2 cellular contexts compared by ENCODE assay signal in the genomic region with DNA sequence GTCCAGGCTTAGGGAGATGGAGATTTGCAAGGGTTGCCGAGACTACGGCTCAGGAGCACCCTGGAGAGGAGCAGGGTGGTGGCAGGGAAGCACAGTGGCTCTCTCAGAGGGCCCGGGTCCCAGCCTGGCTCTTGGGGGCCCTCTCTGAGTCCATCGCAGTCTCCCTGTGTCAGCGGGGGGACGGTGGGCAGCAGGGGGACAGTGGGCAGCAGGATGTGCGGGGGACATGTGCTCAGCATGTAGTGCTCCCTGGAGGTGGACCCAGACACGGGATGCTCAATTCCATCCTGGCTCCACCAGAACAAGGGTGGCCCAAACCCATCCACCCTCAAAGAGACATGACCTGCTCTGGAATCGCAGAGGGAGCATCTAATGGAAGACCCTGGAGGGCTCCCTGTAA.
TF ChIP-seq lines count a peak whose summit lies in the region.

No MANE protein-coding gene starts in this region.

TF ChIP-seq in SK-N-SH, 30 proteins besides CTCF, POLR2A, EP300 and RAD21 (continued from another document):
- no peak for TF ChIP-seq PBX3 (IDR thresholded peaks at IDR 0.05)
- TF ChIP-seq USF1 (IDR thresholded peaks at IDR 0.05; ENCODE audit: borderline replicate concordance, low read depth), result no peak
- TF ChIP-seq FOSL2 (IDR thresholded peaks at IDR 0.05; ENCODE audit: borderline replicate concordance, low read depth), result no peak
- no peak for TF ChIP-seq NRF1 (IDR thresholded peaks at IDR 0.05; ENCODE audit: low read depth, low read length)
- TF ChIP-seq EZH2phosphoT487 (IDR thresholded peaks at IDR 0.05; ENCODE audit: borderline replicate concordance, low read depth), result no peak
- TF ChIP-seq MEF2A (IDR thresholded peaks at IDR 0.05; ENCODE audit: borderline replicate concordance, low read depth), result no peak
- TF ChIP-seq MXI1 (IDR thresholded peaks at IDR 0.05; ENCODE audit: low read depth, low read length), result no peak
- TF ChIP-seq, protein P1, sequence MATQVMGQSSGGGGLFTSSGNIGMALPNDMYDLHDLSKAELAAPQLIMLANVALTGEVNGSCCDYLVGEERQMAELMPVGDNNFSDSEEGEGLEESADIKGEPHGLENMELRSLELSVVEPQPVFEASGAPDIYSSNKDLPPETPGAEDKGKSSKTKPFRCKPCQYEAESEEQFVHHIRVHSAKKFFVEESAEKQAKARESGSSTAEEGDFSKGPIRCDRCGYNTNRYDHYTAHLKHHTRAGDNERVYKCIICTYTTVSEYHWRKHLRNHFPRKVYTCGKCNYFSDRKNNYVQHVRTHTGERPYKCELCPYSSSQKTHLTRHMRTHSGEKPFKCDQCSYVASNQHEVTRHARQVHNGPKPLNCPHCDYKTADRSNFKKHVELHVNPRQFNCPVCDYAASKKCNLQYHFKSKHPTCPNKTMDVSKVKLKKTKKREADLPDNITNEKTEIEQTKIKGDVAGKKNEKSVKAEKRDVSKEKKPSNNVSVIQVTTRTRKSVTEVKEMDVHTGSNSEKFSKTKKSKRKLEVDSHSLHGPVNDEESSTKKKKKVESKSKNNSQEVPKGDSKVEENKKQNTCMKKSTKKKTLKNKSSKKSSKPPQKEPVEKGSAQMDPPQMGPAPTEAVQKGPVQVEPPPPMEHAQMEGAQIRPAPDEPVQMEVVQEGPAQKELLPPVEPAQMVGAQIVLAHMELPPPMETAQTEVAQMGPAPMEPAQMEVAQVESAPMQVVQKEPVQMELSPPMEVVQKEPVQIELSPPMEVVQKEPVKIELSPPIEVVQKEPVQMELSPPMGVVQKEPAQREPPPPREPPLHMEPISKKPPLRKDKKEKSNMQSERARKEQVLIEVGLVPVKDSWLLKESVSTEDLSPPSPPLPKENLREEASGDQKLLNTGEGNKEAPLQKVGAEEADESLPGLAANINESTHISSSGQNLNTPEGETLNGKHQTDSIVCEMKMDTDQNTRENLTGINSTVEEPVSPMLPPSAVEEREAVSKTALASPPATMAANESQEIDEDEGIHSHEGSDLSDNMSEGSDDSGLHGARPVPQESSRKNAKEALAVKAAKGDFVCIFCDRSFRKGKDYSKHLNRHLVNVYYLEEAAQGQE (IDR thresholded peaks at IDR 0.05; ENCODE audit: low read depth, low read length), result no peak
- TF ChIP-seq RFX5 (IDR thresholded peaks at IDR 0.05; ENCODE audit: low read length), result no peak
- no peak for TF ChIP-seq FOXJ3 (CRISPR knock-in tag; IDR thresholded peaks at IDR 0.05)
- TF ChIP-seq RCOR1 (IDR thresholded peaks at IDR 0.05; ENCODE audit: low read length), result no peak

TF ChIP-seq in SK-N-SH treated with all-trans-retinoic acid at 6 μM for 48 hours, 23 proteins besides CTCF, POLR2A, EP300 and RAD21 (continued from another document):
- TF ChIP-seq, protein P2, sequence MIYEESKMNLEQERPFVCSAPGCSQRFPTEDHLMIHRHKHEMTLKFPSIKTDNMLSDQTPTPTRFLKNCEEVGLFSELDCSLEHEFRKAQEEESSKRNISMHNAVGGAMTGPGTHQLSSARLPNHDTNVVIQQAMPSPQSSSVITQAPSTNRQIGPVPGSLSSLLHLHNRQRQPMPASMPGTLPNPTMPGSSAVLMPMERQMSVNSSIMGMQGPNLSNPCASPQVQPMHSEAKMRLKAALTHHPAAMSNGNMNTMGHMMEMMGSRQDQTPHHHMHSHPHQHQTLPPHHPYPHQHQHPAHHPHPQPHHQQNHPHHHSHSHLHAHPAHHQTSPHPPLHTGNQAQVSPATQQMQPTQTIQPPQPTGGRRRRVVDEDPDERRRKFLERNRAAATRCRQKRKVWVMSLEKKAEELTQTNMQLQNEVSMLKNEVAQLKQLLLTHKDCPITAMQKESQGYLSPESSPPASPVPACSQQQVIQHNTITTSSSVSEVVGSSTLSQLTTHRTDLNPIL (CRISPR knock-in tag; IDR thresholded peaks at IDR 0.05; ENCODE audit: low read depth), result no peak
